16 cellular contexts compared by ENCODE assay signal in genomic region chr18:48799724-48800315, GRCh38.
A peak's percentile ranks its signal among the peaks of the same experiment; 100 is the strongest.
DNase-seq lines count a peak whose midpoint lies in the region; ATAC-seq and TF ChIP-seq lines count a peak whose summit lies in the region.
"Had no signal": no experiment of that assay in that cellular context is flagged by ENCODE, and none has a peak within 500 bp of the region (broad histone marks: within the 10 kb centered on the region; RNA-seq: fewer than 3 reads in every experiment).

No MANE protein-coding gene starts in this region.

- H3K36me3 ChIP-seq in endodermal cell (ENCODE audit: control insufficient read depth, insufficient read depth, low read length) (peaks cover 17% of the 10 kb centered on the region), testis (ENCODE audit: low read depth, missing control alignments) (no peaks in the 10 kb centered on the region), gastroesophageal sphincter (peaks cover 0 to 36% of the 10 kb centered on the region in 2 donors)
- H3K36me3 ChIP-seq: left lung, vagina had no signal

- H3K4me1 Mint-ChIP-seq in activated T-cell treated with anti-CD3 and anti-CD28 coated beads, Interleukin-2, amount 50 U/mL, for 4 hours (ENCODE audit: low read depth) = peaks cover 43% of the 10 kb centered on the region
- H3K4me1 Mint-ChIP-seq in T-helper 17 cell (peaks cover 18% of the 10 kb centered on the region), endodermal cell (peaks cover 32% of the 10 kb centered on the region)
- H3K4me1 Mint-ChIP-seq: GM23338 had no signal

- peak overlapping the region; percentile 16 for H3K27ac Mint-ChIP-seq in T-helper 17 cell
- H3K27ac Mint-ChIP-seq in endodermal cell = no peak overlapping the region
- H3K27ac Mint-ChIP-seq: GM23338, progenitor cell of endocrine pancreas had no signal

- no peaks in the 10 kb centered on the region for H3K9me3 Mint-ChIP-seq in activated T-cell treated with anti-CD3 and anti-CD28 coated beads, Interleukin-2, amount 50 U/mL, for 4 hours
- H3K9me3 Mint-ChIP-seq in endodermal cell = no peaks in the 10 kb centered on the region
- H3K9me3 Mint-ChIP-seq: GM23338, IgD-negative memory B cell had no signal

- no peak for TF ChIP-seq CTCF in endodermal cell (conservative IDR thresholded peaks at IDR 0.05)
- TF ChIP-seq CTCF in testis (IDR thresholded peaks at IDR 0.05) = no peak
- no peak for TF ChIP-seq CTCF in gastroesophageal sphincter (IDR thresholded peaks at IDR 0.05)

- H3K9ac ChIP-seq in endodermal cell (ENCODE audit: extremely low read depth, low read length, poor library complexity, severe bottlenecking) = no peak overlapping the region

- no peaks in the 10 kb centered on the region for H3K36me3 Mint-ChIP-seq in activated T-cell treated with anti-CD3 and anti-CD28 coated beads, Interleukin-2, amount 50 U/mL, for 4 hours (ENCODE audit: insufficient read depth)
- H3K36me3 Mint-ChIP-seq in T-helper 17 cell (ENCODE audit: low read depth) (no peaks in the 10 kb centered on the region), endodermal cell (ENCODE audit: low read depth) (peaks cover 12% of the 10 kb centered on the region)

- H3K4me1 ChIP-seq in endodermal cell (ENCODE audit: control insufficient read depth, insufficient read depth, low read length) (peaks cover 26% of the 10 kb centered on the region), testis (peaks cover 14% of the 10 kb centered on the region), gastroesophageal sphincter (peaks cover 0 to 39% (median 0%) of the 10 kb centered on the region in 3 donors)
- H3K4me1 ChIP-seq: left lung, vagina had no signal

- H3K4me3 Mint-ChIP-seq in activated T-cell treated with anti-CD3 and anti-CD28 coated beads, Interleukin-2, amount 50 U/mL, for 4 hours = no peak overlapping the region
- H3K4me3 Mint-ChIP-seq in T-helper 17 cell = no peak overlapping the region
- no peak overlapping the region for H3K4me3 Mint-ChIP-seq in endodermal cell
- H3K4me3 Mint-ChIP-seq: GM23338 had no signal

- ATAC-seq in activated T-cell treated with anti-CD3 and anti-CD28 coated beads, Interleukin-2, amount 50 U/mL, for 4 hours = no peak
- ATAC-seq in T-helper 17 cell (no peak), gastroesophageal sphincter (no peak), GM21576 (IDR thresholded peaks at IDR 0.05; ENCODE audit: unreplicated experiment) (no peak)
- ATAC-seq: GM23338, left lung had no signal

- H3K9me3 ChIP-seq in T-helper 17 cell (ENCODE audit: control insufficient read depth, low read length, poor library complexity, severe bottlenecking) (no peaks in the 10 kb centered on the region), endodermal cell (ENCODE audit: control insufficient read depth, low read length) (no peaks in the 10 kb centered on the region), testis (no peaks in the 10 kb centered on the region), gastroesophageal sphincter (no peaks in the 10 kb centered on the region)
- H3K9me3 ChIP-seq: left lung, vagina had no signal

- H3K27me3 ChIP-seq in endodermal cell (ENCODE audit: control insufficient read depth, insufficient read depth, low read length, poor library complexity, severe bottlenecking) (no peaks in the 10 kb centered on the region), testis (no peaks in the 10 kb centered on the region), gastroesophageal sphincter (no peaks in the 10 kb centered on the region)
- H3K27me3 ChIP-seq: left lung, vagina had no signal

- intact Hi-C loops in testis (cut with DNase I; ENCODE audit: low total_unique reads) = no loop called here

- H3K27ac ChIP-seq in endodermal cell (ENCODE audit: low read depth, low read length) (no peak overlapping the region), testis (no peak overlapping the region), gastroesophageal sphincter (no peak overlapping the region)
- H3K27ac ChIP-seq: left lung, vagina had no signal

- H3K27me3 Mint-ChIP-seq in activated T-cell treated with anti-CD3 and anti-CD28 coated beads, Interleukin-2, amount 50 U/mL, for 4 hours (ENCODE audit: low read depth) = no peaks in the 10 kb centered on the region
- H3K27me3 Mint-ChIP-seq in T-helper 17 cell = no peaks in the 10 kb centered on the region
- no peaks in the 10 kb centered on the region for H3K27me3 Mint-ChIP-seq in endodermal cell (ENCODE audit: insufficient read depth)
- H3K27me3 Mint-ChIP-seq: IgD-negative memory B cell, progenitor cell of endocrine pancreas had no signal

- no peak overlapping the region for H3K4me3 ChIP-seq in endodermal cell (ENCODE audit: low read length)
- no peak overlapping the region for H3K4me3 ChIP-seq in testis
- H3K4me3 ChIP-seq in gastroesophageal sphincter = no peak overlapping the region
- H3K4me3 ChIP-seq: GM23338, left lung, vagina had no signal

- 90 to 96% methylated on average over 7 to 8 of the region's 8 CpGs for whole genome bisulfite sequencing in endodermal cell (ENCODE audit: insufficient coverage in 1 of 2, insufficient read length in 1 of 2), 2 experiments
- 87 to 90% methylated on average over 6 to 8 of the region's 8 CpGs for WGBS in testis, 2 donors
- 90 to 100% methylated on average over 2 to 4 of the region's 8 CpGs for WGBS in gastroesophageal sphincter (ENCODE audit: low coverage in 1 of 2), 2 donors

- DNase-seq in activated T-cell treated with anti-CD3 and anti-CD28 coated beads, Interleukin-2, amount 50 U/mL, for 1 hour = peak; percentile 3
- DNase-seq in activated T-cell treated with anti-CD3 and anti-CD28 coated beads, Interleukin-2, amount 50 U/mL, for 4 hours = no peak
- DNase-seq in T-helper 17 cell = no peak
- peak; percentile 16 for DNase-seq in endodermal cell
- peak; percentile 4 for DNase-seq in testis
- no peak for DNase-seq in stimulated activated CD4-positive, alpha-beta T cell treated with anti-CD3 and anti-CD28 coated beads, Interleukin-4, amount 100 ng/mL, for 1 hour
- DNase-seq: amygdala, NCI-H1105, SHP77 had no signal

- TF ChIP-seq POLR2A in testis (IDR thresholded peaks at IDR 0.05) = no peak
- no peak for TF ChIP-seq POLR2A in gastroesophageal sphincter (IDR thresholded peaks at IDR 0.05)

- TF ChIP-seq EP300 in gastroesophageal sphincter (IDR thresholded peaks at IDR 0.05) = no peak

Comparison
In these comparisons a context has a peak if more than half of its experiments do, and no peak if none do; other contexts are left out.
1. DNase-seq: peak in activated T-cell treated with anti-CD3 and anti-CD28 coated beads, Interleukin-2, amount 50 U/mL, for 1 hour (single experiment), endodermal cell (single experiment) and testis (single experiment); none in activated T-cell treated with anti-CD3 and anti-CD28 coated beads, Interleukin-2, amount 50 U/mL, for 4 hours (single experiment), T-helper 17 cell (0 of 3) and stimulated activated CD4-positive, alpha-beta T cell treated with anti-CD3 and anti-CD28 coated beads, Interleukin-4, amount 100 ng/mL, for 1 hour (single experiment).